Comparison of ENCODE assay signal across 8 cellular contexts in the genomic region with DNA sequence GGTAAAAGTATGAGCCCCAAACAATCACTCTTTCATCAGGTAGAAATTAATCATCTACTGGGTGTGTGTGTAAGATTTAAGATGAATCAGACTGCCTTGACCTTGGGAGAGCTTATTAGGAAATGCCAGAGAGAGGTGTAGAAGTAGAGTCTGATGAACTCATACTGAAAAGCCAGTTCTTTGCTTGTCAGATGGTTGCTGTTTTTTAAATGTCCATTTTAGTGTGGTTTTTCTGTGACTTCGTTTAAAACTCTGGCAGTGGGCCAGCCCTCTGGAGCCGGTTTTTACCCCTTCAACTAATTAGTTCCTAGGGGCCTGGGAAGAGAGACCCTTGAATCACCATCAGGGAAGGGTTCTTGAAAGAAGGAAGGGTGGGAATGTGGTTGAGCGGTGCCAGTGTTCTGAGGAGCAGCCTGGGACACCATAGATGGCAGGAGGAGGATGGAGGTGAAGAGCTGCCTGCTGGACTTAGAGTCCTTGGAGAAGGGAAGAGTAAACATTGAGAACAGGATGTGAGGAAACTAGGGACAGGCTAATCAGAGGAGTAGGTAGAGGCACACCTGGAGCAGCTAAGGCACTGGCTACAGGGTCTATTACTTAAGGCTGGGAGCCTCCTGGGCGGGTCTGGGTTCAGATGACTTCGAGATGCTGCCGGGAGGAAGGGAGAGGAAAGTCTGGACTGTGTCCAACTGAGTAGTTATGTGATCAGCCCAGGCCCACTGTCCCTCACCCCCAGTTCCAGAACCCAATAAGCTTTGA.
A peak's percentile ranks its signal among the peaks of the same experiment; 100 is the strongest.
DNase-seq lines count a peak whose midpoint lies in the region; ATAC-seq and TF ChIP-seq lines count a peak whose summit lies in the region.

No MANE protein-coding gene starts in this region.

- peak overlapping the region; percentile 99 for H3K27ac ChIP-seq in epithelial cell of prostate
- H3K27ac ChIP-seq in ovary = no peak overlapping the region

- DNase-seq in AG09309 (ENCODE audit: low read depth) (no peak), HAP-1 (ENCODE audit: low spot score in 2 of 2) (peak in 1 of 2 experiments; percentile 3), epithelial cell of prostate (ENCODE audit: low read depth, low spot score) (peak; percentile 78), ovary (peak in 1 of 5 donors; percentile 49), NCI-H2227 treated with DMSO at 0.1 percent for 48 hours (lab: John Stamatoyannopoulos, UW) (no peak), G401 (ENCODE audit: low spot score) (no peak)

- 48 to 60% (median 58%) methylated on average over 6 of the region's 6 CpGs for WGBS in ovary, 3 donors

- in situ Hi-C loops in HAP-1 (cut with MboI; ENCODE audit: low sequenced_read_pairs) = no loop called here
- in situ Hi-C loops in G401 (cut with HindIII; ENCODE audit: low sequenced_read_pairs) = no loop called here

- no peak for TF ChIP-seq POLR2A in ovary (IDR thresholded peaks at IDR 0.05)

- H3K4me3 ChIP-seq in AG09309 (ENCODE audit: control insufficient read depth, low read depth, low read length) (peak overlapping the region; percentile 82), HAP-1 (peak overlapping the region; percentile 69), ovary (peak overlapping the region; percentile 83)

- ATAC-seq in SK-N-SH treated with all-trans-retinoic acid at 6 μM for 48 hours (peak; percentile 3; the same call in 1 of the 3 replicates), GM18861 (IDR thresholded peaks at IDR 0.05; ENCODE audit: unreplicated experiment) (no peak)

- intact Hi-C loops in ovary (cut with DNase I) = no loop called here

- H3K4me1 ChIP-seq in HAP-1 (peaks cover 32% of the 10 kb centered on the region), ovary (ENCODE audit: insufficient read depth) (peaks cover 6% of the 10 kb centered on the region)

- TF ChIP-seq CTCF in AG09309 (IDR thresholded peaks at IDR 0.05; ENCODE audit: control insufficient read depth, insufficient read depth, low read depth, low read length, missing control alignments) (no peak), ovary (IDR thresholded peaks at IDR 0.05) (no peak)

- no peaks in the 10 kb centered on the region for H3K27me3 ChIP-seq in HAP-1 (ENCODE audit: low read depth)
- no peaks in the 10 kb centered on the region for H3K27me3 ChIP-seq in ovary

- H3K36me3 ChIP-seq in HAP-1 (replicated peaks) = no peaks in the 10 kb centered on the region
- no peaks in the 10 kb centered on the region for H3K36me3 ChIP-seq in ovary

- TF ChIP-seq EP300 in ovary (IDR thresholded peaks at IDR 0.05) = no peak

- H3K9me3 ChIP-seq in HAP-1 = no peaks in the 10 kb centered on the region
- H3K9me3 ChIP-seq in ovary = no peaks in the 10 kb centered on the region

TF ChIP-seq in SK-N-SH treated with all-trans-retinoic acid at 6 μM for 48 hours, 23 proteins besides CTCF, POLR2A, EP300 and RAD21:
- TF ChIP-seq ZC3H10 (CRISPR knock-in tag; IDR thresholded peaks at IDR 0.05) = no peak
- no peak for TF ChIP-seq RARB (CRISPR knock-in tag; IDR thresholded peaks at IDR 0.05)
- no peak for TF ChIP-seq GLIS3 (CRISPR knock-in tag; IDR thresholded peaks at IDR 0.05)
- TF ChIP-seq, protein P1, sequence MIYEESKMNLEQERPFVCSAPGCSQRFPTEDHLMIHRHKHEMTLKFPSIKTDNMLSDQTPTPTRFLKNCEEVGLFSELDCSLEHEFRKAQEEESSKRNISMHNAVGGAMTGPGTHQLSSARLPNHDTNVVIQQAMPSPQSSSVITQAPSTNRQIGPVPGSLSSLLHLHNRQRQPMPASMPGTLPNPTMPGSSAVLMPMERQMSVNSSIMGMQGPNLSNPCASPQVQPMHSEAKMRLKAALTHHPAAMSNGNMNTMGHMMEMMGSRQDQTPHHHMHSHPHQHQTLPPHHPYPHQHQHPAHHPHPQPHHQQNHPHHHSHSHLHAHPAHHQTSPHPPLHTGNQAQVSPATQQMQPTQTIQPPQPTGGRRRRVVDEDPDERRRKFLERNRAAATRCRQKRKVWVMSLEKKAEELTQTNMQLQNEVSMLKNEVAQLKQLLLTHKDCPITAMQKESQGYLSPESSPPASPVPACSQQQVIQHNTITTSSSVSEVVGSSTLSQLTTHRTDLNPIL (CRISPR knock-in tag; IDR thresholded peaks at IDR 0.05; ENCODE audit: low read depth) = no peak
- TF ChIP-seq, protein P2, sequence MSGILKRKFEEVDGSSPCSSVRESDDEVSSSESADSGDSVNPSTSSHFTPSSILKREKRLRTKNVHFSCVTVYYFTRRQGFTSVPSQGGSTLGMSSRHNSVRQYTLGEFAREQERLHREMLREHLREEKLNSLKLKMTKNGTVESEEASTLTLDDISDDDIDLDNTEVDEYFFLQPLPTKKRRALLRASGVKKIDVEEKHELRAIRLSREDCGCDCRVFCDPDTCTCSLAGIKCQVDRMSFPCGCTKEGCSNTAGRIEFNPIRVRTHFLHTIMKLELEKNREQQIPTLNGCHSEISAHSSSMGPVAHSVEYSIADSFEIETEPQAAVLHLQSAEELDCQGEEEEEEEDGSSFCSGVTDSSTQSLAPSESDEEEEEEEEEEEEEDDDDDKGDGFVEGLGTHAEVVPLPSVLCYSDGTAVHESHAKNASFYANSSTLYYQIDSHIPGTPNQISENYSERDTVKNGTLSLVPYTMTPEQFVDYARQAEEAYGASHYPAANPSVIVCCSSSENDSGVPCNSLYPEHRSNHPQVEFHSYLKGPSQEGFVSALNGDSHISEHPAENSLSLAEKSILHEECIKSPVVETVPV (CRISPR knock-in tag; IDR thresholded peaks at IDR 0.05) = no peak
- no peak for TF ChIP-seq PATZ1 (CRISPR knock-in tag; IDR thresholded peaks at IDR 0.05; ENCODE audit: borderline replicate concordance)
- TF ChIP-seq BACH2 (CRISPR knock-in tag; IDR thresholded peaks at IDR 0.05; ENCODE audit: borderline replicate concordance) = no peak
- TF ChIP-seq, protein P3, sequence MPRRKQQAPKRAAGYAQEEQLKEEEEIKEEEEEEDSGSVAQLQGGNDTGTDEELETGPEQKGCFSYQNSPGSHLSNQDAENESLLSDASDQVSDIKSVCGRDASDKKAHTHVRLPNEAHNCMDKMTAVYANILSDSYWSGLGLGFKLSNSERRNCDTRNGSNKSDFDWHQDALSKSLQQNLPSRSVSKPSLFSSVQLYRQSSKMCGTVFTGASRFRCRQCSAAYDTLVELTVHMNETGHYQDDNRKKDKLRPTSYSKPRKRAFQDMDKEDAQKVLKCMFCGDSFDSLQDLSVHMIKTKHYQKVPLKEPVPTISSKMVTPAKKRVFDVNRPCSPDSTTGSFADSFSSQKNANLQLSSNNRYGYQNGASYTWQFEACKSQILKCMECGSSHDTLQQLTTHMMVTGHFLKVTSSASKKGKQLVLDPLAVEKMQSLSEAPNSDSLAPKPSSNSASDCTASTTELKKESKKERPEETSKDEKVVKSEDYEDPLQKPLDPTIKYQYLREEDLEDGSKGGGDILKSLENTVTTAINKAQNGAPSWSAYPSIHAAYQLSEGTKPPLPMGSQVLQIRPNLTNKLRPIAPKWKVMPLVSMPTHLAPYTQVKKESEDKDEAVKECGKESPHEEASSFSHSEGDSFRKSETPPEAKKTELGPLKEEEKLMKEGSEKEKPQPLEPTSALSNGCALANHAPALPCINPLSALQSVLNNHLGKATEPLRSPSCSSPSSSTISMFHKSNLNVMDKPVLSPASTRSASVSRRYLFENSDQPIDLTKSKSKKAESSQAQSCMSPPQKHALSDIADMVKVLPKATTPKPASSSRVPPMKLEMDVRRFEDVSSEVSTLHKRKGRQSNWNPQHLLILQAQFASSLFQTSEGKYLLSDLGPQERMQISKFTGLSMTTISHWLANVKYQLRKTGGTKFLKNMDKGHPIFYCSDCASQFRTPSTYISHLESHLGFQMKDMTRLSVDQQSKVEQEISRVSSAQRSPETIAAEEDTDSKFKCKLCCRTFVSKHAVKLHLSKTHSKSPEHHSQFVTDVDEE (CRISPR knock-in tag; IDR thresholded peaks at IDR 0.05) = no peak
- no peak for TF ChIP-seq ZFP30 (CRISPR knock-in tag; IDR thresholded peaks at IDR 0.05)
- no peak for TF ChIP-seq OSR1 (CRISPR knock-in tag; IDR thresholded peaks at IDR 0.05)
- no peak for TF ChIP-seq PPARA (CRISPR knock-in tag; IDR thresholded peaks at IDR 0.05; ENCODE audit: borderline replicate concordance)
- TF ChIP-seq POU6F1 (CRISPR knock-in tag; IDR thresholded peaks at IDR 0.05; ENCODE audit: borderline replicate concordance, low read depth) = no peak
- no peak for TF ChIP-seq ZNF8 (CRISPR knock-in tag; IDR thresholded peaks at IDR 0.05)
- no peak for TF ChIP-seq ZNF565 (CRISPR knock-in tag; conservative IDR thresholded peaks at IDR 0.05; ENCODE audit: low read depth)
- TF ChIP-seq TOX (CRISPR knock-in tag; IDR thresholded peaks at IDR 0.05; ENCODE audit: borderline replicate concordance) = no peak
- TF ChIP-seq ZFP3 (CRISPR knock-in tag; IDR thresholded peaks at IDR 0.05) = no peak
- no peak for TF ChIP-seq ISL1 (CRISPR knock-in tag; IDR thresholded peaks at IDR 0.05)
- no peak for TF ChIP-seq ESRRG (CRISPR knock-in tag; IDR thresholded peaks at IDR 0.05)
